In the genomic region with DNA sequence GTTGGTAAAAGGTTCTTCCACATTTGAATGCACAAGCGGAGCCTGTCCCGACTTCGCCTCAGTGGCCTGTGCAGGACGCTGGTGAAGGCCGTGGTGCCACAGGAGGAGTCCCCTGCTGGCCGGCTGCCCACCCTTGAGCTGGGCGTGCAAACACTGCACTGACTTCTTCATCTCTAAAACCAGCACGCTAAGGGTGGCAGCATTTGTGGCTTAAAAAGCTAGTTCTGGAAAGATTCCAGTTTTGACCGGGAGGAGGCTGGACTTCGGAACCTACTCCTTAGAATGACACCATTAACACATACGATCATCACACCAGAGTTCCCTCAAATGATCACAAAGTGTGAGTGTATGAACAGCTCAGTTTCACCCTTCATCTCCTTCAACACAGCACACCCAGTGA, we compare ENCODE assay signal across 16 cellular contexts.
DNase-seq lines count a peak whose midpoint lies in the region; ATAC-seq and TF ChIP-seq lines count a peak whose summit lies in the region.
"Had no signal": no experiment of that assay in that cellular context is flagged by ENCODE, and none has a peak within 500 bp of the region (broad histone marks: within the 10 kb centered on the region; RNA-seq: fewer than 3 reads in every experiment).

No MANE protein-coding gene starts in this region.

- peak overlapping the region; percentile 68 to 77 for H3K27ac ChIP-seq in thoracic aorta

- H3K9me3 Mint-ChIP-seq in activated CD4-positive, alpha-beta memory T cell treated with anti-CD3 and anti-CD28 coated beads for 36 hours: no peaks in the 10 kb centered on the region
- no peaks in the 10 kb centered on the region for H3K9me3 Mint-ChIP-seq in activated CD4-positive, alpha-beta memory T cell treated with anti-CD3 and anti-CD28 coated beads, Interleukin-2, amount 10 ng/mL, durations not matched to agents 7 days and 5 days
- H3K9me3 Mint-ChIP-seq in mesothelial cell of epicardium: no peaks in the 10 kb centered on the region
- H3K9me3 Mint-ChIP-seq: T-cell had no signal

- H3K36me3 ChIP-seq in thoracic aorta: peaks cover 41% of the 10 kb centered on the region

- no peak overlapping the region for H3K4me3 ChIP-seq in thoracic aorta
- H3K4me3 ChIP-seq: sigmoid colon had no signal

- no peaks in the 10 kb centered on the region for H3K27me3 ChIP-seq in thoracic aorta (replicated peaks; ENCODE audit: insufficient read depth)
- H3K27me3 ChIP-seq: sigmoid colon had no signal

- peaks cover 60% of the 10 kb centered on the region for H3K36me3 Mint-ChIP-seq in activated CD4-positive, alpha-beta memory T cell treated with anti-CD3 and anti-CD28 coated beads for 36 hours
- peaks cover 66% of the 10 kb centered on the region for H3K36me3 Mint-ChIP-seq in activated CD4-positive, alpha-beta memory T cell treated with anti-CD3 and anti-CD28 coated beads, Interleukin-2, amount 10 ng/mL, durations not matched to agents 7 days and 5 days (ENCODE audit: low read depth)
- H3K36me3 Mint-ChIP-seq in mesothelial cell of epicardium: peaks cover 59% of the 10 kb centered on the region

- no peaks in the 10 kb centered on the region for H3K4me1 Mint-ChIP-seq in activated CD4-positive, alpha-beta memory T cell treated with anti-CD3 and anti-CD28 coated beads for 36 hours (ENCODE audit: low read depth)
- no peaks in the 10 kb centered on the region for H3K4me1 Mint-ChIP-seq in activated CD4-positive, alpha-beta memory T cell treated with anti-CD3 and anti-CD28 coated beads, Interleukin-2, amount 10 ng/mL, durations not matched to agents 7 days and 5 days
- peaks cover 10% of the 10 kb centered on the region for H3K4me1 Mint-ChIP-seq in mesothelial cell of epicardium
- H3K4me1 Mint-ChIP-seq: T-cell had no signal

- POLR2A ChIA-PET in activated CD4-positive, alpha-beta memory T cell treated with anti-CD3 and anti-CD28 coated beads for 36 hours (lab: Charles Lee): interaction anchor here (0.6 kb wide), 1 partner anchor 348 kb away, joined by 7 read pairs; no protein-coding TSS in a partner anchor
- POLR2A ChIA-PET in activated CD4-positive, alpha-beta memory T cell treated with anti-CD3 and anti-CD28 coated beads, Interleukin-2, amount 10 ng/mL, durations not matched to agents 7 days and 5 days (lab: Charles Lee): no interaction called here

- no peak for ATAC-seq in thoracic aorta (ENCODE audit: insufficient number of reproducible peaks, low FRiP score, low read depth)
- ATAC-seq in GM19395 (IDR thresholded peaks at IDR 0.05; ENCODE audit: unreplicated experiment): no peak
- ATAC-seq in HG02885 (IDR thresholded peaks at IDR 0.05; ENCODE audit: poor library complexity, unreplicated experiment): no peak
- ATAC-seq: activated CD4-positive, CD25-positive, alpha-beta regulatory T cell treated with anti-CD3 and anti-CD28 coated beads, Interleukin-2, amount 50 U/mL, for 24 hours; T-cell had no signal

- CTCF ChIA-PET in activated CD4-positive, alpha-beta memory T cell treated with anti-CD3 and anti-CD28 coated beads for 36 hours (lab: Charles Lee): interaction anchor here (0.8 to 6.4 kb wide), 2 partner anchors 97 to 270 kb away, joined by 6 to 70 read pairs; no protein-coding TSS in a partner anchor
- CTCF ChIA-PET in activated CD4-positive, alpha-beta memory T cell treated with anti-CD3 and anti-CD28 coated beads, Interleukin-2, amount 10 ng/mL, durations not matched to agents 7 days and 5 days (lab: Charles Lee): interaction anchor here (0.8 kb wide), 1 partner anchor 272 kb away, joined by 4 read pairs; no protein-coding TSS in a partner anchor

- peak overlapping the region; percentile 20 for H3K27ac Mint-ChIP-seq in activated CD4-positive, alpha-beta memory T cell treated with anti-CD3 and anti-CD28 coated beads for 36 hours
- no peak overlapping the region for H3K27ac Mint-ChIP-seq in activated CD4-positive, alpha-beta memory T cell treated with anti-CD3 and anti-CD28 coated beads, Interleukin-2, amount 10 ng/mL, durations not matched to agents 7 days and 5 days
- peak overlapping the region; percentile 45 for H3K27ac Mint-ChIP-seq in mesothelial cell of epicardium
- H3K27ac Mint-ChIP-seq: T-cell had no signal

- no peaks in the 10 kb centered on the region for H3K9me3 ChIP-seq in thoracic aorta
- H3K9me3 ChIP-seq: sigmoid colon had no signal

- no peak for DNase-seq in activated CD4-positive, alpha-beta memory T cell treated with anti-CD3 and anti-CD28 coated beads for 36 hours
- no peak for DNase-seq in activated CD4-positive, alpha-beta memory T cell treated with anti-CD3 and anti-CD28 coated beads, Interleukin-2, amount 10 ng/mL, durations not matched to agents 7 days and 5 days
- DNase-seq in cerebellum (ENCODE audit: low spot score) (peak; percentile 13), mesothelial cell of epicardium (ENCODE audit: low spot score in 2 of 2, unreplicated experiment in 2 of 2) (no peak), thoracic aorta (ENCODE audit: low spot score) (no peak), T-helper 9 cell (no peak)
- DNase-seq: cerebellar nuclear complex; KG1; NCI-H1105; RPMI8226; sigmoid colon; stimulated activated naive CD4-positive, alpha-beta T cell; T-cell had no signal

- no peaks in the 10 kb centered on the region for H3K27me3 Mint-ChIP-seq in activated CD4-positive, alpha-beta memory T cell treated with anti-CD3 and anti-CD28 coated beads for 36 hours
- no peaks in the 10 kb centered on the region for H3K27me3 Mint-ChIP-seq in activated CD4-positive, alpha-beta memory T cell treated with anti-CD3 and anti-CD28 coated beads, Interleukin-2, amount 10 ng/mL, durations not matched to agents 7 days and 5 days
- no peaks in the 10 kb centered on the region for H3K27me3 Mint-ChIP-seq in mesothelial cell of epicardium (ENCODE audit: low read depth)
- H3K27me3 Mint-ChIP-seq: T-cell had no signal

- intact Hi-C loops in activated CD4-positive, alpha-beta memory T cell treated with anti-CD3 and anti-CD28 coated beads for 36 hours (cut with micrococcal nuclease): loop anchor here (5.0 kb wide), 1 partner anchor 101 kb away; a partner anchor contains a TSS

- TF ChIP-seq CTCF in mesothelial cell of epicardium (IDR thresholded peaks at IDR 0.05; ENCODE audit: unreplicated experiment): no peak
- TF ChIP-seq CTCF in thoracic aorta (IDR thresholded peaks at IDR 0.05): no peak

- no peak overlapping the region for H3K4me3 Mint-ChIP-seq in activated CD4-positive, alpha-beta memory T cell treated with anti-CD3 and anti-CD28 coated beads for 36 hours
- no peak overlapping the region for H3K4me3 Mint-ChIP-seq in activated CD4-positive, alpha-beta memory T cell treated with anti-CD3 and anti-CD28 coated beads, Interleukin-2, amount 10 ng/mL, durations not matched to agents 7 days and 5 days
- no peak overlapping the region for H3K4me3 Mint-ChIP-seq in mesothelial cell of epicardium
- H3K4me3 Mint-ChIP-seq: T-cell had no signal

- H3K4me1 ChIP-seq in thoracic aorta (ENCODE audit: control insufficient read depth in 1 of 2, low read depth in 2 of 2): peaks cover 16 to 55% of the 10 kb centered on the region in 2 donors
